In genomic region chr1:162456324-162456723, GRCh38 we compare ENCODE assay signal across 28 cellular contexts. TPM values are rescaled to one million over a fixed set of nuclear protein-coding genes. Genes with fewer than 3 reads are reported as not detected.
"Had no signal": no experiment of that assay in that cellular context is flagged by ENCODE, and none has a peak within 500 bp of the region (broad histone marks: within the 10 kb centered on the region; RNA-seq: fewer than 3 reads in every experiment).

No MANE protein-coding gene starts in this region.

- DNase-seq: activated CD4-positive, alpha-beta memory T cell treated with anti-CD3 and anti-CD28 coated beads, Interleukin-2, amount 10 ng/mL, durations not matched to agents 7 days and 5 days; activated CD4-positive, alpha-beta T cell treated with anti-CD3 and anti-CD28 coated beads, Interleukin-2, amount 10 ng/mL, durations not matched to agents 24 days and 14 days; activated CD8-positive, alpha-beta memory T cell treated with anti-CD3 and anti-CD28 coated beads, Interleukin-2, amount 10 ng/mL, durations not matched to agents 7 days and 5 days; activated gamma-delta T cell; activated T-cell treated with anti-CD3 and anti-CD28 coated beads for 4 hours; anterior cingulate cortex; body of pancreas; dermis blood vessel endothelial cell; effector CD8-positive, alpha-beta T cell; gastrocnemius medialis; hippocampal formation; kidney glomerular epithelial cell; left lung; naive B cell; posterior cingulate gyrus; small intestine; stimulated activated CD4-positive, alpha-beta T cell treated with anti-CD3 and anti-CD28 coated beads, Interleukin-2, amount 100 ng/mL, for 24 hours; stomach had no signal

- H3K4me2 ChIP-seq: neural progenitor cell had no signal

- H3K9ac ChIP-seq: neural progenitor cell had no signal

- ATAC-seq: activated CD8-positive, alpha-beta memory T cell treated with anti-CD3 and anti-CD28 coated beads, Interleukin-2, amount 10 ng/mL, durations not matched to agents 7 days and 5 days; body of pancreas; esophagus mucosa; gastrocnemius medialis; left lung; sciatic nerve; stimulated activated memory B cell treated with anti-CD40 and anti-IgM and Interleukin-4, amounts not matched to agents 10 μg/mL and 1 μg/mL and 100 μg/mL, for 72 hours had no signal

- H3K9me3 ChIP-seq: body of pancreas, gastrocnemius medialis, left lung, stomach, suprapubic skin had no signal

- H3K4me3 ChIP-seq: body of pancreas, gastrocnemius medialis, left lung, lung, neural progenitor cell, stomach, suprapubic skin, tibial nerve had no signal

- H3K4me1 ChIP-seq: body of pancreas, gastrocnemius medialis, left lung, neural progenitor cell, stomach, suprapubic skin, tibial nerve had no signal

- FAIRE-seq: endothelial cell of umbilical vein, small intestine had no signal

- H3K27me3 ChIP-seq: body of pancreas, gastrocnemius medialis, left lung, neural progenitor cell, stomach, suprapubic skin, tibial nerve had no signal

- H3K36me3 ChIP-seq: gastrocnemius medialis, left lung, neural progenitor cell, stomach, suprapubic skin, tibial nerve had no signal

- H3K27ac ChIP-seq: body of pancreas, gastrocnemius medialis, left lung, neural progenitor cell, stomach, suprapubic skin, tibial nerve had no signal

- H2AFZ ChIP-seq: neural progenitor cell had no signal

RNA-seq across cellular contexts. Expression of gene SH2D1B, which starts 44.4 kb away (rescaled TPM):
- total RNA-seq: activated CD4-positive, alpha-beta memory T cell treated with anti-CD3 and anti-CD28 coated beads, Interleukin-2, amount 10 ng/mL, durations not matched to agents 7 days and 5 days; activated CD4-positive, alpha-beta T cell treated with anti-CD3 and anti-CD28 coated beads, Interleukin-2, amount 10 ng/mL, durations not matched to agents 24 days and 14 days; activated CD8-positive, alpha-beta memory T cell treated with anti-CD3 and anti-CD28 coated beads, Interleukin-2, amount 10 ng/mL, durations not matched to agents 7 days and 5 days; body of pancreas; cardiac septum; dermis blood vessel endothelial cell; endothelial cell of umbilical vein; renal cortical epithelial cell; suprapubic skin; tibial nerve had no signal
- polyA plus RNA-seq: endothelial cell of umbilical vein had no signal
